Comparison of ENCODE assay signal across 10 cellular contexts in the genomic region with DNA sequence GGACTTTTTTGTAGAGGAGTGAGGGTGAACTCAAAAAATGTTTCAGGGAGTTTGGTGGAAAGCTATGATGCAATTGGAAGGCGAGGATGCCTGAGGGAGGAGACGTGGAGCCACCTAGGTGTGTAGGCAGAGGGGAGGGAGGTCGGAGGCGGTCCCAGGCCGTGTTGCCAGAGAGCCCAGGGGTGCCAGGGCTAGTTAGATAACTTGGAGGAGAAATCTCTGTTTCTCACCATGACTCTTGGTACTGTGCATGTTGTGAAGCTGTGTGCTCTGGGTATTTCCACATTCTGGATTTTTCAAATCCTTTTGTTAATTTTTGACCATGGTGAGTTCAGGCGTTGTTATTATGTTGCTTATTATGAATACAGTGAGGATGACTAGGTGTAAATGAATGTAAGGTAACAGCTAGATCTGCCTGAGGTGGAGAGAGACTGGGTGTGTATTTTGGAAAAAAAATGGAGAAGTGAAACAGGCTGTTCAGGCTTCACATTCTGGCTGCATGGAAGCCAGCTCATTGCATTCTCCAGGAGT. TPM values are rescaled to one million over a fixed set of nuclear protein-coding genes. Genes with fewer than 3 reads are reported as not detected.
A peak's percentile ranks its signal among the peaks of the same experiment; 100 is the strongest.
DNase-seq lines count a peak whose midpoint lies in the region; ATAC-seq and TF ChIP-seq lines count a peak whose summit lies in the region.
"Had no signal": no experiment of that assay in that cellular context is flagged by ENCODE, and none has a peak within 500 bp of the region (broad histone marks: within the 10 kb centered on the region; RNA-seq: fewer than 3 reads in every experiment).

No MANE protein-coding gene starts in this region.

- no peak overlapping the region for H2BK15ac ChIP-seq in mesendoderm (replicated peaks; ENCODE audit: low read depth)

- DNase-seq in ACHN, result peak; percentile 5
- DNase-seq in adrenal gland, result peak in 1 of 7 donors; percentile 20
- peak; percentile 65 for DNase-seq in mesendoderm
- DNase-seq in NCI-H748 treated with DMSO at 0.1 percent for 48 hours (lab: John Stamatoyannopoulos, UW), result no peak
- no peak for DNase-seq in spleen
- DNase-seq in esophagus muscularis mucosa (ENCODE audit: extremely low spot score), result no peak
- DNase-seq: activated CD8-positive, alpha-beta memory T cell treated with anti-CD3 and anti-CD28 coated beads for 24 hours; NCI-H526 had no signal

- WGBS in adrenal gland, 4 donors, result 41 to 58% (median 50%) methylated on average over 5 to 6 of the region's 6 CpGs
- WGBS in mesendoderm (ENCODE audit: extremely low coverage, insufficient coverage, low lambda C conversion rate), result no CpG with 5 or more reads among the region's 6 CpGs
- 54 to 83% (median 58%) methylated on average over 6 of the region's 6 CpGs for WGBS in spleen, 5 donors
- 66% methylated on average over 6 of the region's 6 CpGs for WGBS in esophagus muscularis mucosa

- TF ChIP-seq CTCF in HEK293 (tag by site-specific recombination; IDR thresholded peaks at IDR 0.05) (no peak), adrenal gland (IDR thresholded peaks at IDR 0.05) (no peak), spleen (IDR thresholded peaks at IDR 0.05 in 8 of 11, conservative IDR thresholded peaks at IDR 0.05 in 3 of 11) (no peak), esophagus muscularis mucosa (IDR thresholded peaks at IDR 0.05) (no peak)

- H3K79me1 ChIP-seq in mesendoderm (ENCODE audit: low read length), result no peaks in the 10 kb centered on the region

- no peak overlapping the region for H3K18ac ChIP-seq in mesendoderm (ENCODE audit: low read length)

- no peak for ATAC-seq in GM21786 (IDR thresholded peaks at IDR 0.05; ENCODE audit: unreplicated experiment)

- H3K79me2 ChIP-seq in mesendoderm (ENCODE audit: control insufficient read depth, insufficient read depth, low read length), result peaks cover 50% of the 10 kb centered on the region

- POLR2A ChIA-PET in HEK293 (lab: Yijun Ruan, JAX), result interaction anchor here (0.9 to 6.8 kb wide), 8 partner anchors 9 to 53 kb away, joined by 3 to 46 read pairs (median 4); partner anchors contain the start of genes OFD1, TCEANC and TRAPPC2

- no peak overlapping the region for H3K4ac ChIP-seq in mesendoderm (ENCODE audit: low read depth, low read length)

- H3K4me1 ChIP-seq in HEK293 (ENCODE audit: control insufficient read depth, insufficient read depth, low read length) (peaks cover 41% of the 10 kb centered on the region), adrenal gland (replicated peaks in 1 of 2) (peaks cover 12 to 56% of the 10 kb centered on the region in 2 donors), mesendoderm (ENCODE audit: control insufficient read depth, low read depth, low read length) (peaks cover 6% of the 10 kb centered on the region), spleen (peaks cover 29 to 85% (median 75%) of the 10 kb centered on the region in 6 donors), esophagus muscularis mucosa (peaks cover 33 to 75% (median 66%) of the 10 kb centered on the region in 4 donors)

- in situ Hi-C loops in ACHN (cut with HindIII; ENCODE audit: low pct_ligation_motif_present, low pct_unique_long_range_greater_than_20kb, low sequenced_read_pairs), result no loop called here

- no peak overlapping the region for H3K23ac ChIP-seq in mesendoderm (ENCODE audit: low read length)

- no peaks in the 10 kb centered on the region for H3K27me3 ChIP-seq in adrenal gland
- no peaks in the 10 kb centered on the region for H3K27me3 ChIP-seq in mesendoderm (ENCODE audit: insufficient read depth, low read length, poor library complexity)
- H3K27me3 ChIP-seq in spleen (replicated peaks in 1 of 7), result peaks cover 0 to 16% (median 0%) of the 10 kb centered on the region in 7 donors
- no peaks in the 10 kb centered on the region for H3K27me3 ChIP-seq in esophagus muscularis mucosa

- intact Hi-C loops in adrenal gland (cut with DNase I) (no loop called here), spleen (cut with DNase I; ENCODE audit: low total_unique reads) (no loop called here), esophagus muscularis mucosa (cut with DNase I) (no loop called here)

- H3K27ac ChIP-seq in HEK293 (ENCODE audit: extremely low read depth, low read depth, low read length) (peak overlapping the region; percentile 29; the same call in 1 of the 2 replicates), adrenal gland (peak overlapping the region in 3 of 5 donors; percentile 26 to 97 (median 65)), mesendoderm (ENCODE audit: low read depth, low read length) (no peak overlapping the region), spleen (peak overlapping the region in 4 of 8 donors; percentile 33 to 97 (median 96)), esophagus muscularis mucosa (replicated peaks in 1 of 4) (peak overlapping the region in 2 of 4 donors; percentile 2 to 33)

- no peak overlapping the region for H4K5ac ChIP-seq in mesendoderm (ENCODE audit: low read length)

- H3K9me3 ChIP-seq in HEK293 (ENCODE audit: control insufficient read depth, insufficient read depth, low read depth, low read length), result no peaks in the 10 kb centered on the region
- no peaks in the 10 kb centered on the region for H3K9me3 ChIP-seq in adrenal gland (replicated peaks in 1 of 3)
- no peaks in the 10 kb centered on the region for H3K9me3 ChIP-seq in spleen
- no peaks in the 10 kb centered on the region for H3K9me3 ChIP-seq in esophagus muscularis mucosa

- H3K36me3 ChIP-seq in HEK293 (ENCODE audit: control insufficient read depth in 2 of 2, insufficient read depth in 1 of 2, low read length in 2 of 2) (no peaks in the 10 kb centered on the region), adrenal gland (replicated peaks in 1 of 2) (no peaks in the 10 kb centered on the region), mesendoderm (ENCODE audit: control insufficient read depth, insufficient read depth, low read length) (no peaks in the 10 kb centered on the region), spleen (no peaks in the 10 kb centered on the region), esophagus muscularis mucosa (no peaks in the 10 kb centered on the region)

- no peak overlapping the region for H3K4me2 ChIP-seq in mesendoderm (ENCODE audit: low read length)

- H4K8ac ChIP-seq in mesendoderm (ENCODE audit: low read depth, low read length), result no peak overlapping the region

- H2AK5ac ChIP-seq in mesendoderm (ENCODE audit: low read length), result no peak overlapping the region

- no peak overlapping the region for H2BK120ac ChIP-seq in mesendoderm (ENCODE audit: low read depth, low read length)

- TF ChIP-seq EP300 in esophagus muscularis mucosa (IDR thresholded peaks at IDR 0.05), result no peak

- CTCF ChIA-PET in HEK293 (lab: Yijun Ruan, JAX), result interaction anchor here (1.2 to 1.7 kb wide), 3 partner anchors 20 to 43 kb away, joined by 3 to 7 read pairs (median 5); no protein-coding TSS in a partner anchor

- no peak overlapping the region for H3K9ac ChIP-seq in mesendoderm (ENCODE audit: low read length)

- no peak overlapping the region for H3K56ac ChIP-seq in mesendoderm (ENCODE audit: low read length)

- no peak for TF ChIP-seq POLR2A in adrenal gland (IDR thresholded peaks at IDR 0.05)
- TF ChIP-seq POLR2A in spleen (IDR thresholded peaks at IDR 0.05), result no peak
- TF ChIP-seq POLR2A in esophagus muscularis mucosa (IDR thresholded peaks at IDR 0.05; ENCODE audit: low read depth), result no peak

- H3K4me3 ChIP-seq in HEK293 (ENCODE audit: low read depth, low read length), result no peak overlapping the region
- H3K4me3 ChIP-seq in adrenal gland, result peak overlapping the region in 1 of 4 donors; percentile 27
- H3K4me3 ChIP-seq in mesendoderm (ENCODE audit: low read length), result no peak overlapping the region
- H3K4me3 ChIP-seq in spleen, result peak overlapping the region in 1 of 8 donors; percentile 1
- no peak overlapping the region for H3K4me3 ChIP-seq in esophagus muscularis mucosa

- H2BK5ac ChIP-seq in mesendoderm (ENCODE audit: low read length), result no peak overlapping the region

TF ChIP-seq in HEK293, 187 proteins besides CTCF, POLR2A, EP300 and RAD21 (continues in another document):
- TF ChIP-seq ZNF239 (tag by site-specific recombination; IDR thresholded peaks at IDR 0.05) (no peak), ZNF266 (tag by site-specific recombination; IDR thresholded peaks at IDR 0.05; ENCODE audit: low read depth) (no peak), GLI4 (tag by site-specific recombination; IDR thresholded peaks at IDR 0.05) (no peak), ZNF670 (tag by site-specific recombination; IDR thresholded peaks at IDR 0.05; ENCODE audit: low read depth) (no peak), ZNF155 (tag by site-specific recombination; IDR thresholded peaks at IDR 0.05) (no peak), ZNF837 (tag by site-specific recombination; IDR thresholded peaks at IDR 0.05) (no peak), ZNF174 (tag by site-specific recombination; IDR thresholded peaks at IDR 0.05) (no peak), ZNF791 (tag by site-specific recombination; IDR thresholded peaks at IDR 0.05) (no peak), ZSCAN23 (tag by site-specific recombination; IDR thresholded peaks at IDR 0.05) (no peak)

RNA-seq across cellular contexts. Expression of gene RAB9A, which starts 4.5 kb away (rescaled TPM):
- total RNA-seq in adrenal gland, result 100 to 1,000 TPM in 1 of 8 donors, 10 to 100 TPM in 7; 49.1 to 153 (median 66.9) TPM
- 10 to 100 TPM; 23.8 to 75.1 (median 28.2) TPM for polyA plus RNA-seq in adrenal gland
- polyA plus RNA-seq in mesendoderm (2013, experiment 1 of 2), result 23.3 TPM
- polyA plus RNA-seq in mesendoderm (2013, experiment 2 of 2), result 22.9 TPM
- 10 to 100 TPM; 24.7 to 36.5 (median 30.7) TPM for total RNA-seq in spleen
- polyA plus RNA-seq in spleen, result 10 to 100 TPM; 20.3 to 24.1 (median 23.1) TPM
- total RNA-seq in esophagus muscularis mucosa, result 10 to 100 TPM; 20.8 to 33.1 (median 25.4) TPM

RNA-seq across cellular contexts. Expression of gene TCEANC, which starts 40.5 kb away (rescaled TPM):
- total RNA-seq in adrenal gland (10 to 100 TPM in 1 of 8 donors, 1 to 10 TPM in 7; 2.8 to 24.8 (median 4.4) TPM), spleen (10 to 100 TPM in 3 of 7 donors, 1 to 10 TPM in 4; 7.0 to 11.6 (median 8.8) TPM), esophagus muscularis mucosa (1 to 10 TPM; 3.5 to 7.1 (median 4.0) TPM)
- polyA plus RNA-seq in adrenal gland (1 to 10 TPM; 2.0 to 5.3 (median 3.3) TPM), spleen (1 to 10 TPM; 2.6 to 3.7 (median 3.5) TPM)
- polyA plus RNA-seq in mesendoderm (2013, experiment 1 of 2), result 1.1 TPM
- polyA plus RNA-seq in mesendoderm (2013, experiment 2 of 2), result 1.1 TPM

RNA-seq across cellular contexts. Expression of gene TRAPPC2, which starts 41.0 kb away (rescaled TPM):
- 10 to 100 TPM in 7 of 8 donors, 1 to 10 TPM in 1; 8.8 to 20.5 (median 12.6) TPM for total RNA-seq in adrenal gland
- 1 to 10 TPM; 4.3 to 6.8 (median 6.2) TPM for polyA plus RNA-seq in adrenal gland
- polyA plus RNA-seq in mesendoderm (2013, experiment 1 of 2), result 5.9 TPM
- polyA plus RNA-seq in mesendoderm (2013, experiment 2 of 2), result 5.5 TPM
- total RNA-seq in spleen, result 10 to 100 TPM; 21.2 to 29.5 (median 23.8) TPM
- 10 to 100 TPM; 10.8 to 12.0 (median 11.2) TPM for polyA plus RNA-seq in spleen
- 10 to 100 TPM; 13.1 to 20.4 (median 15.2) TPM for total RNA-seq in esophagus muscularis mucosa

RNA-seq across cellular contexts. Expression of gene OFD1, which starts 41.1 kb away (rescaled TPM):
- total RNA-seq in adrenal gland (10 to 100 TPM in 6 of 8 donors, 1 to 10 TPM in 2; 5.6 to 21.0 (median 14.1) TPM), spleen (10 to 100 TPM; 33.6 to 54.8 (median 47.7) TPM), esophagus muscularis mucosa (10 to 100 TPM; 12.6 to 17.2 (median 14.8) TPM)
- polyA plus RNA-seq in adrenal gland (100 to 1,000 TPM in 1 of 3 donors, 10 to 100 TPM in 2; 11.8 to 129 (median 65.6) TPM), spleen (100 to 1,000 TPM in 1 of 3 donors, 10 to 100 TPM in 2; 52.1 to 138 (median 54.0) TPM)
- polyA plus RNA-seq in mesendoderm (2013, experiment 1 of 2), result 21.3 TPM
- 21.7 TPM for polyA plus RNA-seq in mesendoderm (2013, experiment 2 of 2)

Comparison
In these comparisons a context has a peak if more than half of its experiments do, and no peak if none do; other contexts are left out.
1. DNase-seq: peak in ACHN (single experiment) and mesendoderm (single experiment); none in NCI-H748 treated with DMSO at 0.1 percent for 48 hours (single experiment), spleen (single experiment) and esophagus muscularis mucosa (single experiment).